In the genomic region with DNA sequence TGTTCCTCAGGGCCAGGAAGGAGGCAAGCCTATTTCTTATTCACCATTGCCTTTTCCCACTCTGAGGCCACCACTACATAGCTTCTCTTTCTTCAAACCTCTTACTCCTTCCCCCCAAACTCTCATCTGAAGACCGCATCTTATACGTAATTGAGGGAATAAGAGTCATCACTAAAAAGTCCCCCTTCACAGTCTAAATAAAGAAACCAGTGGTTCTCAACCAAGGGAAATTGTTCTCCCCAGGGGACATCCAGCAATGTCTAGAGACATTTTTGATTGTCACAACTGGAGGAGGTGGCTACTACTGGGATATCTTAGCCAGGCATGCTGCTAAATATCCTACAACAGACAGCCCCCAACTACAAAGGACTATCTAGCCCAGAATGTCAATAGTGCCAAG, we compare ENCODE assay signal across 13 cellular contexts.
DNase-seq lines count a peak whose midpoint lies in the region; ATAC-seq and TF ChIP-seq lines count a peak whose summit lies in the region.
"Had no signal": no experiment of that assay in that cellular context is flagged by ENCODE, and none has a peak within 500 bp of the region (broad histone marks: within the 10 kb centered on the region; RNA-seq: fewer than 3 reads in every experiment).

No MANE protein-coding gene starts in this region.

- H3K27ac ChIP-seq in vagina = no peak overlapping the region
- H3K27ac ChIP-seq: left lung had no signal

- no peaks in the 10 kb centered on the region for H3K4me1 ChIP-seq in vagina

- no peak for TF ChIP-seq POLR2A in vagina (IDR thresholded peaks at IDR 0.05)

- H3K36me3 ChIP-seq in vagina = no peaks in the 10 kb centered on the region
- H3K36me3 ChIP-seq: left lung had no signal

- H3K4me3 ChIP-seq in vagina = no peak overlapping the region
- H3K4me3 ChIP-seq: left lung had no signal

- no peaks in the 10 kb centered on the region for H3K9me3 Mint-ChIP-seq in stimulated activated effector memory CD8-positive, alpha-beta T cell treated with anti-CD3 and anti-CD28 coated beads, Interleukin-12 subunit alpha, Interleukin-12 subunit beta, amount 100 ng/mL, for 72 hours
- H3K9me3 Mint-ChIP-seq in activated T-cell treated with anti-CD3 and anti-CD28 coated beads, Interleukin-2, amount 50 U/mL, for 4 hours = no peaks in the 10 kb centered on the region

- H3K9me3 ChIP-seq in vagina = no peaks in the 10 kb centered on the region
- H3K9me3 ChIP-seq: left lung had no signal

- H3K36me3 Mint-ChIP-seq in stimulated activated effector memory CD8-positive, alpha-beta T cell treated with anti-CD3 and anti-CD28 coated beads, Interleukin-12 subunit alpha, Interleukin-12 subunit beta, amount 100 ng/mL, for 72 hours = no peaks in the 10 kb centered on the region
- H3K36me3 Mint-ChIP-seq in activated T-cell treated with anti-CD3 and anti-CD28 coated beads, Interleukin-2, amount 50 U/mL, for 4 hours (ENCODE audit: insufficient read depth) = peaks cover 3% of the 10 kb centered on the region

- no peak for DNase-seq in stimulated activated effector memory CD8-positive, alpha-beta T cell treated with anti-CD3 and anti-CD28 coated beads, Interleukin-12 subunit alpha, Interleukin-12 subunit beta, amount 100 ng/mL, for 72 hours (ENCODE audit: low spot score in 2 of 2)
- no peak for DNase-seq in nucleus accumbens (lab: John Stamatoyannopoulos, UW)
- DNase-seq in vagina (ENCODE audit: extremely low spot score in 2 of 2) = no peak
- no peak for DNase-seq in activated T-cell treated with anti-CD3 and anti-CD28 coated beads, Interleukin-2, amount 50 U/mL, for 4 hours
- DNase-seq: activated T-cell treated with anti-CD3 and anti-CD28 coated beads, Interleukin-2, amount 50 U/mL, for 1 hour; COR-L47; left lung; NCI-H2171 treated with DMSO at 0.1 percent for 48 hours; RPMI8226 had no signal

- peak; percentile 47 for ATAC-seq in GM18870 (IDR thresholded peaks at IDR 0.05; ENCODE audit: unreplicated experiment)
- peak; percentile 45 for ATAC-seq in GM21528 (IDR thresholded peaks at IDR 0.05; ENCODE audit: low FRiP score, unreplicated experiment)
- ATAC-seq in HG03064 (IDR thresholded peaks at IDR 0.05; ENCODE audit: low read depth, unreplicated experiment) = peak; percentile 30
- ATAC-seq in stimulated activated effector memory CD8-positive, alpha-beta T cell treated with anti-CD3 and anti-CD28 coated beads, Interleukin-12 subunit alpha, Interleukin-12 subunit beta, amount 100 ng/mL, for 72 hours = peak; percentile 46
- ATAC-seq in activated T-cell treated with anti-CD3 and anti-CD28 coated beads, Interleukin-2, amount 50 U/mL, for 4 hours = no peak
- ATAC-seq: left lung had no signal

- H3K27me3 Mint-ChIP-seq in activated T-cell treated with anti-CD3 and anti-CD28 coated beads, Interleukin-2, amount 50 U/mL, for 4 hours (ENCODE audit: low read depth) = peaks cover 2% of the 10 kb centered on the region

- intact Hi-C loops in vagina (cut with DNase I) = no loop called here

- no peak overlapping the region for H3K27ac Mint-ChIP-seq in stimulated activated effector memory CD8-positive, alpha-beta T cell treated with anti-CD3 and anti-CD28 coated beads, Interleukin-12 subunit alpha, Interleukin-12 subunit beta, amount 100 ng/mL, for 72 hours

- H3K27me3 ChIP-seq in vagina = no peaks in the 10 kb centered on the region
- H3K27me3 ChIP-seq: left lung had no signal

- H3K4me3 Mint-ChIP-seq in stimulated activated effector memory CD8-positive, alpha-beta T cell treated with anti-CD3 and anti-CD28 coated beads, Interleukin-12 subunit alpha, Interleukin-12 subunit beta, amount 100 ng/mL, for 72 hours = no peak overlapping the region
- H3K4me3 Mint-ChIP-seq in activated T-cell treated with anti-CD3 and anti-CD28 coated beads, Interleukin-2, amount 50 U/mL, for 4 hours = no peak overlapping the region
- H3K4me3 Mint-ChIP-seq: neural crest cell had no signal

- H3K4me1 Mint-ChIP-seq in stimulated activated effector memory CD8-positive, alpha-beta T cell treated with anti-CD3 and anti-CD28 coated beads, Interleukin-12 subunit alpha, Interleukin-12 subunit beta, amount 100 ng/mL, for 72 hours = no peaks in the 10 kb centered on the region
- no peaks in the 10 kb centered on the region for H3K4me1 Mint-ChIP-seq in activated T-cell treated with anti-CD3 and anti-CD28 coated beads, Interleukin-2, amount 50 U/mL, for 4 hours (ENCODE audit: low read depth)

- no peak for TF ChIP-seq CTCF in vagina (IDR thresholded peaks at IDR 0.05)

Comparison
In these comparisons a context has a peak if more than half of its experiments do, and no peak if none do; other contexts are left out.
1. ATAC-seq: peak in GM18870 (single experiment), GM21528 (single experiment), HG03064 (single experiment) and stimulated activated effector memory CD8-positive, alpha-beta T cell treated with anti-CD3 and anti-CD28 coated beads, Interleukin-12 subunit alpha, Interleukin-12 subunit beta, amount 100 ng/mL, for 72 hours (single experiment); none in activated T-cell treated with anti-CD3 and anti-CD28 coated beads, Interleukin-2, amount 50 U/mL, for 4 hours (0 of 2).